11 cellular contexts compared by ENCODE assay signal in genomic region chr11:112044961-112045360, GRCh38.
"Had no signal": no experiment of that assay in that cellular context is flagged by ENCODE, and none has a peak within 500 bp of the region (broad histone marks: within the 10 kb centered on the region; RNA-seq: fewer than 3 reads in every experiment).

No MANE protein-coding gene starts in this region.

- H3K27ac ChIP-seq: GM23248, HL-60, KMS-11 had no signal

- ATAC-seq: HCT116 had no signal

- H3K4me1 ChIP-seq: HAP-1 had no signal

- DNase-seq: GM23248, GOT3, H7, HFFc6, IMR-90, Karpas-422, KBM-7 had no signal

- H3K4me3 ChIP-seq: GM23248, HAP-1 had no signal

- H3K9me3 ChIP-seq: HAP-1 had no signal
